Comparison of ENCODE assay signal across 1 cellular context in the genomic region with DNA sequence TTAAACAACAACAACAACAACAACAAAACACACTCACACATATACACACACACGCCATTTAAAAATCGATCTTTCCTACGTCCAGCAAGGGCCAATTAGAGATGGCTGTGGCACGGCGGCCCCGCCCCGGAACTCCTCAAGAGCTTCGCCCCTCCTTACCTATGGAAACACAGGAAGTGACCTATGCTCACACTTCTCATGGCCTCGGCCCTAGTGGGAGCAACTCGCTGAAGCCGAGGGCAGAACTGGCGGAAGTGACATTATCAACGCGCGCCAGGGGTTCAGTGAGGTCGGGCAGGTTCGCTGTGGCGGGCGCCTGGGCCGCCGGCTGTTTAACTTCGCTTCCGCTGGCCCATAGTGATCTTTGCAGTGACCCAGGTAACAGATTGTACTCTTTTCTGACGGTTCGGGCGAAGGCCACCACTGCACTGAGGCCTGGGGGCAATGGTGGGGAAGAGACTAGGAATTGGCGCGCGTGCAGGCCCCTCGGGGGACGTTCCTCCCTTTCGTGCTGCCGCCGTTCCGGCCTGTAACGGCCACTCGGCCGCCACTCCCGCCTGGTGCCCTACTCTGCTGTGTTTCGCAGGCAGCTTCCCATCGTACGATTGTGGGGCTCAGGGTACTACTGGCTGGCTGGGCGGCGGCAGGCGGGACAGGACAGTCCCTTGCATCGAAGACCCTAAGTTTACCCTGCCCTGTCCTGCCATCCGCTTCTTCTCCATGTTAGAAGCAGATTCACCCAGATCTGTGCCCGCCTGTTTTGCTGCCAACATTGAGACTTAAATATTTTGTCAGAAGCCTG.
TF ChIP-seq lines count a peak whose summit lies in the region.

A gene (plus strand): TSS at position 284 of the 802 bp plus-strand sequence. CDS start 2,661 bp downstream, outside the sequence.

TF ChIP-seq in K562, 482 proteins besides CTCF, POLR2A, EP300 and RAD21 (continued from another document and continues in another):
- TF ChIP-seq, protein P1, sequence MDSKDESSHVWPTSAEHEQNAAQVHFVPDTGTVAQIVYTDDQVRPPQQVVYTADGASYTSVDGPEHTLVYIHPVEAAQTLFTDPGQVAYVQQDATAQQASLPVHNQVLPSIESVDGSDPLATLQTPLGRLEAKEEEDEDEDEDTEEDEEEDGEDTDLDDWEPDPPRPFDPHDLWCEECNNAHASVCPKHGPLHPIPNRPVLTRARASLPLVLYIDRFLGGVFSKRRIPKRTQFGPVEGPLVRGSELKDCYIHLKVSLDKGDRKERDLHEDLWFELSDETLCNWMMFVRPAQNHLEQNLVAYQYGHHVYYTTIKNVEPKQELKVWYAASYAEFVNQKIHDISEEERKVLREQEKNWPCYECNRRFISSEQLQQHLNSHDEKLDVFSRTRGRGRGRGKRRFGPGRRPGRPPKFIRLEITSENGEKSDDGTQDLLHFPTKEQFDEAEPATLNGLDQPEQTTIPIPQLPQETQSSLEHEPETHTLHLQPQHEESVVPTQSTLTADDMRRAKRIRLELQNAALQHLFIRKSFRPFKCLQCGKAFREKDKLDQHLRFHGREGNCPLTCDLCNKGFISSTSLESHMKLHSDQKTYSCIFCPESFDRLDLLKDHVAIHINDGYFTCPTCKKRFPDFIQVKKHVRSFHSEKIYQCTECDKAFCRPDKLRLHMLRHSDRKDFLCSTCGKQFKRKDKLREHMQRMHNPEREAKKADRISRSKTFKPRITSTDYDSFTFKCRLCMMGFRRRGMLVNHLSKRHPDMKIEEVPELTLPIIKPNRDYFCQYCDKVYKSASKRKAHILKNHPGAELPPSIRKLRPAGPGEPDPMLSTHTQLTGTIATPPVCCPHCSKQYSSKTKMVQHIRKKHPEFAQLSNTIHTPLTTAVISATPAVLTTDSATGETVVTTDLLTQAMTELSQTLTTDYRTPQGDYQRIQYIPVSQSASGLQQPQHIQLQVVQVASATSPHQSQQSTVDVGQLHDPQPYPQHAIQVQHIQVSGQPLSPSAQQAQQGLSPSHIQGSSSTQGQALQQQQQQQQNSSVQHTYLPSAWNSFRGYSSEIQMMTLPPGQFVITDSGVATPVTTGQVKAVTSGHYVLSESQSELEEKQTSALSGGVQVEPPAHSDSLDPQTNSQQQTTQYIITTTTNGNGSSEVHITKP (IDR thresholded peaks at IDR 0.05; ENCODE audit: partially characterized antibody) = peak; percentile 68
- TF ChIP-seq ARNT (IDR thresholded peaks at IDR 0.05) (peak in 1 of 2 experiments; percentile 13; a peak in 1 of 4 replicates), POLR2B (IDR thresholded peaks at IDR 0.05; ENCODE audit: low read depth, partially characterized antibody) (peak; percentile 60), FOXM1 (IDR thresholded peaks at IDR 0.05; ENCODE audit: low read depth) (peak; percentile 58), FOXM1 (CRISPR knock-in tag; IDR thresholded peaks at IDR 0.05; ENCODE audit: low read depth) (no peak), ZNF445 (CRISPR knock-in tag; IDR thresholded peaks at IDR 0.05; ENCODE audit: low read depth) (no peak), E2F3 (CRISPR knock-in tag; IDR thresholded peaks at IDR 0.05) (peak; percentile 87), BACH1 (tag; IDR thresholded peaks at IDR 0.05) (peak; percentile 85; the same call in 1 of the 2 replicates), MEIS2 (IDR thresholded peaks at IDR 0.05; ENCODE audit: partially characterized antibody) (peak; percentile 39), ATF7 (IDR thresholded peaks at IDR 0.05) (peak; percentile 96), ZNF75A (CRISPR knock-in tag; IDR thresholded peaks at IDR 0.05) (0 out of 2 replicates have a peak, but pooled peaks have one; percentile 39), ZNF133 (CRISPR knock-in tag; IDR thresholded peaks at IDR 0.05) (no peak), ZNF644 (tag; IDR thresholded peaks at IDR 0.05; ENCODE audit: low read depth) (no peak), ZNF695 (CRISPR knock-in tag; IDR thresholded peaks at IDR 0.05) (no peak), GTF2F1 (IDR thresholded peaks at IDR 0.05; ENCODE audit: low read depth, low read length) (peak; percentile 21; the same call in 1 of the 2 replicates), DMBX1 (CRISPR knock-in tag; IDR thresholded peaks at IDR 0.05; ENCODE audit: borderline replicate concordance) (0 out of 2 replicates have a peak, but pooled peaks have one; percentile 45), ZFX (CRISPR knock-in tag; IDR thresholded peaks at IDR 0.05) (peak; percentile 96), HCFC1 (IDR thresholded peaks at IDR 0.05; ENCODE audit: low read depth, low read length) (peak; percentile 98), ZNF239 (CRISPR knock-in tag; IDR thresholded peaks at IDR 0.05) (0 out of 2 replicates have a peak, but pooled peaks have one; percentile 13), POLR2G (IDR thresholded peaks at IDR 0.05; ENCODE audit: low read depth, low read length) (peak; percentile 94), CBX3 (IDR thresholded peaks at IDR 0.05; ENCODE audit: borderline replicate concordance in 1 of 2, low read length in 2 of 2) (peak in 1 of 2 experiments; percentile 78; a peak in 2 of 3 replicates), POLR2AphosphoS5 (IDR thresholded peaks at IDR 0.05; ENCODE audit: control insufficient read depth, insufficient read depth, low read depth, low read length) (peak; percentile 83), NR2C1 (IDR thresholded peaks at IDR 0.05) (peak; percentile 96), NR2C1 (tag; IDR thresholded peaks at IDR 0.05) (peak; percentile 98), DIDO1 (tag; IDR thresholded peaks at IDR 0.05; ENCODE audit: low read depth) (peak; percentile 91), ZEB2 (IDR thresholded peaks at IDR 0.05) (0 out of 2 replicates have a peak, but pooled peaks have one; percentile 4)
- TF ChIP-seq, protein P2, sequence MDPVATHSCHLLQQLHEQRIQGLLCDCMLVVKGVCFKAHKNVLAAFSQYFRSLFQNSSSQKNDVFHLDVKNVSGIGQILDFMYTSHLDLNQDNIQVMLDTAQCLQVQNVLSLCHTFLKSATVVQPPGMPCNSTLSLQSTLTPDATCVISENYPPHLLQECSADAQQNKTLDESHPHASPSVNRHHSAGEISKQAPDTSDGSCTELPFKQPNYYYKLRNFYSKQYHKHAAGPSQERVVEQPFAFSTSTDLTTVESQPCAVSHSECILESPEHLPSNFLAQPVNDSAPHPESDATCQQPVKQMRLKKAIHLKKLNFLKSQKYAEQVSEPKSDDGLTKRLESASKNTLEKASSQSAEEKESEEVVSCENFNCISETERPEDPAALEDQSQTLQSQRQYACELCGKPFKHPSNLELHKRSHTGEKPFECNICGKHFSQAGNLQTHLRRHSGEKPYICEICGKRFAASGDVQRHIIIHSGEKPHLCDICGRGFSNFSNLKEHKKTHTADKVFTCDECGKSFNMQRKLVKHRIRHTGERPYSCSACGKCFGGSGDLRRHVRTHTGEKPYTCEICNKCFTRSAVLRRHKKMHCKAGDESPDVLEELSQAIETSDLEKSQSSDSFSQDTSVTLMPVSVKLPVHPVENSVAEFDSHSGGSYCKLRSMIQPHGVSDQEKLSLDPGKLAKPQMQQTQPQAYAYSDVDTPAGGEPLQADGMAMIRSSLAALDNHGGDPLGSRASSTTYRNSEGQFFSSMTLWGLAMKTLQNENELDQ (CRISPR knock-in tag; IDR thresholded peaks at IDR 0.05; ENCODE audit: borderline replicate concordance) = no peak; the same call in 1 of the 2 replicates
- TF ChIP-seq, protein P3, sequence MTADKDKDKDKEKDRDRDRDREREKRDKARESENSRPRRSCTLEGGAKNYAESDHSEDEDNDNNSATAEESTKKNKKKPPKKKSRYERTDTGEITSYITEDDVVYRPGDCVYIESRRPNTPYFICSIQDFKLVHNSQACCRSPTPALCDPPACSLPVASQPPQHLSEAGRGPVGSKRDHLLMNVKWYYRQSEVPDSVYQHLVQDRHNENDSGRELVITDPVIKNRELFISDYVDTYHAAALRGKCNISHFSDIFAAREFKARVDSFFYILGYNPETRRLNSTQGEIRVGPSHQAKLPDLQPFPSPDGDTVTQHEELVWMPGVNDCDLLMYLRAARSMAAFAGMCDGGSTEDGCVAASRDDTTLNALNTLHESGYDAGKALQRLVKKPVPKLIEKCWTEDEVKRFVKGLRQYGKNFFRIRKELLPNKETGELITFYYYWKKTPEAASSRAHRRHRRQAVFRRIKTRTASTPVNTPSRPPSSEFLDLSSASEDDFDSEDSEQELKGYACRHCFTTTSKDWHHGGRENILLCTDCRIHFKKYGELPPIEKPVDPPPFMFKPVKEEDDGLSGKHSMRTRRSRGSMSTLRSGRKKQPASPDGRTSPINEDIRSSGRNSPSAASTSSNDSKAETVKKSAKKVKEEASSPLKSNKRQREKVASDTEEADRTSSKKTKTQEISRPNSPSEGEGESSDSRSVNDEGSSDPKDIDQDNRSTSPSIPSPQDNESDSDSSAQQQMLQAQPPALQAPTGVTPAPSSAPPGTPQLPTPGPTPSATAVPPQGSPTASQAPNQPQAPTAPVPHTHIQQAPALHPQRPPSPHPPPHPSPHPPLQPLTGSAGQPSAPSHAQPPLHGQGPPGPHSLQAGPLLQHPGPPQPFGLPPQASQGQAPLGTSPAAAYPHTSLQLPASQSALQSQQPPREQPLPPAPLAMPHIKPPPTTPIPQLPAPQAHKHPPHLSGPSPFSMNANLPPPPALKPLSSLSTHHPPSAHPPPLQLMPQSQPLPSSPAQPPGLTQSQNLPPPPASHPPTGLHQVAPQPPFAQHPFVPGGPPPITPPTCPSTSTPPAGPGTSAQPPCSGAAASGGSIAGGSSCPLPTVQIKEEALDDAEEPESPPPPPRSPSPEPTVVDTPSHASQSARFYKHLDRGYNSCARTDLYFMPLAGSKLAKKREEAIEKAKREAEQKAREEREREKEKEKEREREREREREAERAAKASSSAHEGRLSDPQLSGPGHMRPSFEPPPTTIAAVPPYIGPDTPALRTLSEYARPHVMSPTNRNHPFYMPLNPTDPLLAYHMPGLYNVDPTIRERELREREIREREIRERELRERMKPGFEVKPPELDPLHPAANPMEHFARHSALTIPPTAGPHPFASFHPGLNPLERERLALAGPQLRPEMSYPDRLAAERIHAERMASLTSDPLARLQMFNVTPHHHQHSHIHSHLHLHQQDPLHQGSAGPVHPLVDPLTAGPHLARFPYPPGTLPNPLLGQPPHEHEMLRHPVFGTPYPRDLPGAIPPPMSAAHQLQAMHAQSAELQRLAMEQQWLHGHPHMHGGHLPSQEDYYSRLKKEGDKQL (CRISPR knock-in tag; IDR thresholded peaks at IDR 0.05; ENCODE audit: borderline replicate concordance) = no peak
- TF ChIP-seq, protein P4, sequence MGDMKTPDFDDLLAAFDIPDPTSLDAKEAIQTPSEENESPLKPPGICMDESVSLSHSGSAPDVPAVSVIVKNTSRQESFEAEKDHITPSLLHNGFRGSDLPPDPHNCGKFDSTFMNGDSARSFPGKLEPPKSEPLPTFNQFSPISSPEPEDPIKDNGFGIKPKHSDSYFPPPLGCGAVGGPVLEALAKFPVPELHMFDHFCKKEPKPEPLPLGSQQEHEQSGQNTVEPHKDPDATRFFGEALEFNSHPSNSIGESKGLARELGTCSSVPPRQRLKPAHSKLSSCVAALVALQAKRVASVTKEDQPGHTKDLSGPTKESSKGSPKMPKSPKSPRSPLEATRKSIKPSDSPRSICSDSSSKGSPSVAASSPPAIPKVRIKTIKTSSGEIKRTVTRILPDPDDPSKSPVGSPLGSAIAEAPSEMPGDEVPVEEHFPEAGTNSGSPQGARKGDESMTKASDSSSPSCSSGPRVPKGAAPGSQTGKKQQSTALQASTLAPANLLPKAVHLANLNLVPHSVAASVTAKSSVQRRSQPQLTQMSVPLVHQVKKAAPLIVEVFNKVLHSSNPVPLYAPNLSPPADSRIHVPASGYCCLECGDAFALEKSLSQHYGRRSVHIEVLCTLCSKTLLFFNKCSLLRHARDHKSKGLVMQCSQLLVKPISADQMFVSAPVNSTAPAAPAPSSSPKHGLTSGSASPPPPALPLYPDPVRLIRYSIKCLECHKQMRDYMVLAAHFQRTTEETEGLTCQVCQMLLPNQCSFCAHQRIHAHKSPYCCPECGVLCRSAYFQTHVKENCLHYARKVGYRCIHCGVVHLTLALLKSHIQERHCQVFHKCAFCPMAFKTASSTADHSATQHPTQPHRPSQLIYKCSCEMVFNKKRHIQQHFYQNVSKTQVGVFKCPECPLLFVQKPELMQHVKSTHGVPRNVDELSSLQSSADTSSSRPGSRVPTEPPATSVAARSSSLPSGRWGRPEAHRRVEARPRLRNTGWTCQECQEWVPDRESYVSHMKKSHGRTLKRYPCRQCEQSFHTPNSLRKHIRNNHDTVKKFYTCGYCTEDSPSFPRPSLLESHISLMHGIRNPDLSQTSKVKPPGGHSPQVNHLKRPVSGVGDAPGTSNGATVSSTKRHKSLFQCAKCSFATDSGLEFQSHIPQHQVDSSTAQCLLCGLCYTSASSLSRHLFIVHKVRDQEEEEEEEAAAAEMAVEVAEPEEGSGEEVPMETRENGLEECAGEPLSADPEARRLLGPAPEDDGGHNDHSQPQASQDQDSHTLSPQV (IDR thresholded peaks at IDR 0.05) = no peak
- TF ChIP-seq, protein P5, sequence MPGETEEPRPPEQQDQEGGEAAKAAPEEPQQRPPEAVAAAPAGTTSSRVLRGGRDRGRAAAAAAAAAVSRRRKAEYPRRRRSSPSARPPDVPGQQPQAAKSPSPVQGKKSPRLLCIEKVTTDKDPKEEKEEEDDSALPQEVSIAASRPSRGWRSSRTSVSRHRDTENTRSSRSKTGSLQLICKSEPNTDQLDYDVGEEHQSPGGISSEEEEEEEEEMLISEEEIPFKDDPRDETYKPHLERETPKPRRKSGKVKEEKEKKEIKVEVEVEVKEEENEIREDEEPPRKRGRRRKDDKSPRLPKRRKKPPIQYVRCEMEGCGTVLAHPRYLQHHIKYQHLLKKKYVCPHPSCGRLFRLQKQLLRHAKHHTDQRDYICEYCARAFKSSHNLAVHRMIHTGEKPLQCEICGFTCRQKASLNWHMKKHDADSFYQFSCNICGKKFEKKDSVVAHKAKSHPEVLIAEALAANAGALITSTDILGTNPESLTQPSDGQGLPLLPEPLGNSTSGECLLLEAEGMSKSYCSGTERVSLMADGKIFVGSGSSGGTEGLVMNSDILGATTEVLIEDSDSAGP (CRISPR knock-in tag; IDR thresholded peaks at IDR 0.05) = 0 out of 2 replicates have a peak, but pooled peaks have one; percentile 51
- TF ChIP-seq, protein P6, sequence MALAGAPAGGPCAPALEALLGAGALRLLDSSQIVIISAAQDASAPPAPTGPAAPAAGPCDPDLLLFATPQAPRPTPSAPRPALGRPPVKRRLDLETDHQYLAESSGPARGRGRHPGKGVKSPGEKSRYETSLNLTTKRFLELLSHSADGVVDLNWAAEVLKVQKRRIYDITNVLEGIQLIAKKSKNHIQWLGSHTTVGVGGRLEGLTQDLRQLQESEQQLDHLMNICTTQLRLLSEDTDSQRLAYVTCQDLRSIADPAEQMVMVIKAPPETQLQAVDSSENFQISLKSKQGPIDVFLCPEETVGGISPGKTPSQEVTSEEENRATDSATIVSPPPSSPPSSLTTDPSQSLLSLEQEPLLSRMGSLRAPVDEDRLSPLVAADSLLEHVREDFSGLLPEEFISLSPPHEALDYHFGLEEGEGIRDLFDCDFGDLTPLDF (CRISPR knock-in tag; IDR thresholded peaks at IDR 0.05) = peak; percentile 60; the same call in 1 of the 2 replicates
- TF ChIP-seq, protein P7, sequence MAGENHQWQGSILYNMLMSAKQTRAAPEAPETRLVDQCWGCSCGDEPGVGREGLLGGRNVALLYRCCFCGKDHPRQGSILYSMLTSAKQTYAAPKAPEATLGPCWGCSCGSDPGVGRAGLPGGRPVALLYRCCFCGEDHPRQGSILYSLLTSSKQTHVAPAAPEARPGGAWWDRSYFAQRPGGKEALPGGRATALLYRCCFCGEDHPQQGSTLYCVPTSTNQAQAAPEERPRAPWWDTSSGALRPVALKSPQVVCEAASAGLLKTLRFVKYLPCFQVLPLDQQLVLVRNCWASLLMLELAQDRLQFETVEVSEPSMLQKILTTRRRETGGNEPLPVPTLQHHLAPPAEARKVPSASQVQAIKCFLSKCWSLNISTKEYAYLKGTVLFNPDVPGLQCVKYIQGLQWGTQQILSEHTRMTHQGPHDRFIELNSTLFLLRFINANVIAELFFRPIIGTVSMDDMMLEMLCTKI (IDR thresholded peaks at IDR 0.05; ENCODE audit: partially characterized antibody) = no peak
